In genomic region chr12:11753151-11753501, GRCh38 we compare ENCODE assay signal across 9 cellular contexts.
DNase-seq lines count a peak whose midpoint lies in the region; TF ChIP-seq lines count a peak whose summit lies in the region.
"Had no signal": no experiment of that assay in that cellular context is flagged by ENCODE, and none has a peak within 500 bp of the region (broad histone marks: within the 10 kb centered on the region; RNA-seq: fewer than 3 reads in every experiment).

No MANE protein-coding gene starts in this region.

- no peak overlapping the region for H3K4me3 Mint-ChIP-seq in nephron progenitor cell

- no peaks in the 10 kb centered on the region for H3K27me3 Mint-ChIP-seq in nephron progenitor cell (ENCODE audit: low read depth, poor library complexity)

- H3K27me3 ChIP-seq in muscle layer of colon (ENCODE audit: control insufficient read depth in 1 of 2, insufficient read depth in 2 of 2, low read length in 2 of 2) (no peaks in the 10 kb centered on the region), prostate gland (replicated peaks; ENCODE audit: insufficient read depth) (no peaks in the 10 kb centered on the region)

- H3K9me3 Mint-ChIP-seq in nephron progenitor cell = no peaks in the 10 kb centered on the region

- H3K9ac ChIP-seq in muscle layer of colon (ENCODE audit: low read length) = no peak overlapping the region

- H3K36me3 ChIP-seq in KOPT-K1 (ENCODE audit: insufficient read depth, low read length) (peaks cover 17% of the 10 kb centered on the region; the same call in 1 of the 2 replicates), muscle layer of colon (ENCODE audit: insufficient read depth, low read length) (no peaks in the 10 kb centered on the region), prostate gland (no peaks in the 10 kb centered on the region)

- peak overlapping the region; percentile 76 for H3K27ac ChIP-seq in KOPT-K1 (ENCODE audit: low read depth, low read length, poor library complexity, severe bottlenecking)
- H3K27ac ChIP-seq in muscle layer of colon (ENCODE audit: low read depth, low read length) = peak overlapping the region; percentile 65
- peak overlapping the region in 1 of 2 donors; percentile 19 for H3K27ac ChIP-seq in prostate gland

- intact Hi-C loops in prostate gland (cut with DNase I) = no loop called here

- peaks cover 20% of the 10 kb centered on the region for H3K36me3 Mint-ChIP-seq in nephron progenitor cell (ENCODE audit: low read depth)

- TF ChIP-seq CTCF in nephron progenitor cell (IDR thresholded peaks at IDR 0.05) = no peak
- TF ChIP-seq CTCF in prostate gland (IDR thresholded peaks at IDR 0.05) = no peak

- 52% methylated on average over 2 of the region's 2 CpGs for WGBS in prostate gland

- H3K4me1 Mint-ChIP-seq in nephron progenitor cell = peaks cover 17% of the 10 kb centered on the region

- H3K9me3 ChIP-seq in KOPT-K1 (ENCODE audit: insufficient read depth, low read length, poor library complexity, severe bottlenecking) (no peaks in the 10 kb centered on the region), muscle layer of colon (ENCODE audit: low read length) (no peaks in the 10 kb centered on the region), prostate gland (no peaks in the 10 kb centered on the region)

- H3K27ac Mint-ChIP-seq in nephron progenitor cell = no peak overlapping the region

- H3K4me3 ChIP-seq in muscle layer of colon (ENCODE audit: low read depth in 1 of 2, low read length in 2 of 2) (no peak overlapping the region), prostate gland (no peak overlapping the region)

- DNase-seq in COR-L47 (lab: John Stamatoyannopoulos, UW) = peak; percentile 52
- no peak for DNase-seq in nephron progenitor cell
- DNase-seq in prostate gland (ENCODE audit: low spot score) = no peak
- DNase-seq in T-helper 9 cell = no peak
- DNase-seq in H4 (ENCODE audit: low spot score) = no peak
- DNase-seq: PC-3 had no signal

- H3K4me1 ChIP-seq in muscle layer of colon (ENCODE audit: insufficient read depth, low read length) (peaks cover 65% of the 10 kb centered on the region), prostate gland (replicated peaks) (no peaks in the 10 kb centered on the region)

- TF ChIP-seq POLR2A in Raji (IDR thresholded peaks at IDR 0.05; ENCODE audit: insufficient read depth, low read depth, low read length) (peak; percentile 44; the same call in 1 of the 2 replicates), prostate gland (IDR thresholded peaks at IDR 0.05) (no peak)
